ENCODE assay signal across 25 cellular contexts in genomic region chr3:122351612-122352011, GRCh38. TPM values are rescaled to one million over a fixed set of nuclear protein-coding genes. Genes with fewer than 3 reads are reported as not detected.
"Had no signal": no experiment of that assay in that cellular context is flagged by ENCODE, and none has a peak within 500 bp of the region (broad histone marks: within the 10 kb centered on the region; RNA-seq: fewer than 3 reads in every experiment).

No MANE protein-coding gene starts in this region.

- H3K36me3 ChIP-seq: MG63, Peyer's patch, SJSA1 had no signal

- H3K4me2 ChIP-seq: PC-9 had no signal

- H3K4me3 ChIP-seq: MG63, PC-9, Peyer's patch, SJSA1, SK-N-MC had no signal

- H2AFZ ChIP-seq: PC-9 had no signal

- DNase-seq: Karpas-422, KG1, MG63, NCI-H1092, NCI-H1105 treated with DMSO at 0.1 percent for 48 hours, NCI-H1417 treated with DMSO at 0.1 percent for 48 hours, NCI-H146, NCI-H1694 treated with DMSO at 0.1 percent for 48 hours, NCI-H1930, NCI-H2171, NCI-H226, NCI-H446, NCI-H510A, NCI-H524 treated with DMSO at 0.1 percent for 48 hours, NCI-H69, PC-9, Peyer's patch, Right ventricle myocardium superior, RPMI8226, SIG-M5 had no signal

- ATAC-seq: HepG2 had no signal

- H3K27ac ChIP-seq: PC-9, Peyer's patch, SJSA1, SK-N-MC had no signal

- H3K27me3 ChIP-seq: MG63, Peyer's patch, SJSA1 had no signal

- H3K9me3 ChIP-seq: Peyer's patch, SJSA1 had no signal

- H3K4me1 ChIP-seq: Peyer's patch, SJSA1 had no signal

RNA-seq across cellular contexts. Expression of gene CSTA, which starts 26.6 kb away (rescaled TPM):
- total RNA-seq: IMR-90; Peyer's patch; SJSA1; T-helper 1 cell treated with Interleukin-12 subunit alpha and Interleukin-12 subunit beta and Interleukin-4 antibody, amounts not matched to agents 30 ng/mL and 1 ng/mL, for 36 hours had no signal
